Comparison of ENCODE assay signal across 15 cellular contexts in genomic region chr11:44989831-44990566, GRCh38. TPM values are rescaled to one million over a fixed set of nuclear protein-coding genes. Genes with fewer than 3 reads are reported as not detected.
DNase-seq lines count a peak whose midpoint lies in the region; ATAC-seq, FAIRE-seq and TF ChIP-seq lines count a peak whose summit lies in the region.
"Had no signal": no experiment of that assay in that cellular context is flagged by ENCODE, and none has a peak within 500 bp of the region (broad histone marks: within the 10 kb centered on the region; RNA-seq: fewer than 3 reads in every experiment).

No MANE protein-coding gene starts in this region.

- H3K27me3 Mint-ChIP-seq in astrocyte (ENCODE audit: low read depth, unreplicated experiment) = peaks cover 53% of the 10 kb centered on the region

- intact Hi-C loops in right cardiac atrium (cut with DNase I) = loop anchor here in 2 of 4 donors (5.0 to 10.0 kb wide), 2 partner anchors 95 to 97 kb away; no protein-coding TSS in a partner anchor

- peak; percentile 91 to 93 for ATAC-seq in right cardiac atrium
- ATAC-seq: activated T-helper 17 cell treated with anti-CD3 and anti-CD28 coated beads, Interleukin-2, amount 50 U/mL, for 72 hours; naive thymus-derived CD4-positive, alpha-beta T cell; WTC11 had no signal

- H3K4me1 Mint-ChIP-seq in astrocyte (ENCODE audit: low read depth, unreplicated experiment) = peaks cover 4% of the 10 kb centered on the region
- H3K4me1 Mint-ChIP-seq: activated T-helper 17 cell treated with anti-CD3 and anti-CD28 coated beads, Interleukin-2, amount 50 U/mL, for 72 hours had no signal

- no peak overlapping the region for H3K27ac Mint-ChIP-seq in astrocyte (ENCODE audit: unreplicated experiment)
- H3K27ac Mint-ChIP-seq: activated T-helper 17 cell treated with anti-CD3 and anti-CD28 coated beads, Interleukin-2, amount 50 U/mL, for 72 hours; naive thymus-derived CD4-positive, alpha-beta T cell; WTC11 had no signal

- H3K27me3 ChIP-seq in BLaER1 (no peaks in the 10 kb centered on the region), astrocyte (ENCODE audit: insufficient read depth, low read length) (peaks cover 34% of the 10 kb centered on the region), right cardiac atrium (ENCODE audit: control insufficient read depth, insufficient read depth) (no peaks in the 10 kb centered on the region), hepatocyte (no peaks in the 10 kb centered on the region)
- H3K27me3 ChIP-seq: upper lobe of left lung had no signal

- H3K4me1 ChIP-seq in BLaER1 (peaks cover 36% of the 10 kb centered on the region), astrocyte (ENCODE audit: insufficient read depth, low read length) (no peaks in the 10 kb centered on the region), right cardiac atrium (ENCODE audit: control insufficient read depth, insufficient read depth, low read length) (peaks cover 9% of the 10 kb centered on the region), hepatocyte (ENCODE audit: insufficient read depth) (no peaks in the 10 kb centered on the region)

- H3K9me3 ChIP-seq in BLaER1 (no peaks in the 10 kb centered on the region), astrocyte (ENCODE audit: insufficient read depth, low read depth, low read length) (no peaks in the 10 kb centered on the region), right cardiac atrium (ENCODE audit: control insufficient read depth, low read length) (no peaks in the 10 kb centered on the region), hepatocyte (ENCODE audit: low read depth) (no peaks in the 10 kb centered on the region)
- H3K9me3 ChIP-seq: upper lobe of left lung had no signal

- H3K27ac ChIP-seq in BLaER1 (peak overlapping the region; percentile 12; the same call in 1 of the 2 replicates), astrocyte (ENCODE audit: low read depth, low read length) (no peak overlapping the region), right cardiac atrium (ENCODE audit: low read length) (peak overlapping the region; percentile 73), hepatocyte (no peak overlapping the region)
- H3K27ac ChIP-seq: upper lobe of left lung had no signal

- H3K36me3 ChIP-seq in BLaER1 = no peaks in the 10 kb centered on the region
- H3K36me3 ChIP-seq in astrocyte (ENCODE audit: insufficient read depth, low read length) = no peaks in the 10 kb centered on the region
- H3K36me3 ChIP-seq in hepatocyte (replicated peaks; ENCODE audit: insufficient read depth, low read depth) = no peaks in the 10 kb centered on the region
- H3K36me3 ChIP-seq: upper lobe of left lung had no signal

- no peaks in the 10 kb centered on the region for H3K9me2 ChIP-seq in hepatocyte (replicated peaks; ENCODE audit: insufficient read depth)

- H3K4me3 Mint-ChIP-seq in astrocyte (ENCODE audit: unreplicated experiment) = no peak overlapping the region
- H3K4me3 Mint-ChIP-seq: activated T-helper 17 cell treated with anti-CD3 and anti-CD28 coated beads, Interleukin-2, amount 50 U/mL, for 72 hours; naive thymus-derived CD4-positive, alpha-beta T cell; WTC11 had no signal

- FAIRE-seq in astrocyte (lab: Jason Lieb, UNC) = no peak
- FAIRE-seq: G401.6 had no signal

- DNase-seq in NCI-H2029 (lab: John Stamatoyannopoulos, UW) = peak; percentile 68
- no peak for DNase-seq in astrocyte (ENCODE audit: low read depth)
- DNase-seq in right cardiac atrium = peak; percentile 87 to 95 (median 94)
- DNase-seq in hepatocyte (ENCODE audit: low spot score) = no peak
- DNase-seq in OCI-M2 (lab: John Stamatoyannopoulos, UW; ENCODE audit: unreplicated experiment) = no peak
- DNase-seq in NCI-H82 (lab: John Stamatoyannopoulos, UW) = no peak
- no peak for DNase-seq in GM20000 (ENCODE audit: low spot score)
- DNase-seq: naive thymus-derived CD4-positive, alpha-beta T cell; NCI-H146; SHP77 treated with DMSO at 0.1 percent for 48 hours; upper lobe of left lung had no signal

- H3K9ac ChIP-seq in BLaER1 (peak overlapping the region; percentile 30; the same call in 1 of the 2 replicates), astrocyte (ENCODE audit: low read length) (no peak overlapping the region)

- no peaks in the 10 kb centered on the region for H3K9me3 Mint-ChIP-seq in astrocyte (ENCODE audit: unreplicated experiment)
- H3K9me3 Mint-ChIP-seq: activated T-helper 17 cell treated with anti-CD3 and anti-CD28 coated beads, Interleukin-2, amount 50 U/mL, for 72 hours; naive thymus-derived CD4-positive, alpha-beta T cell; WTC11 had no signal

- WGBS in right cardiac atrium = 50% methylated on average over 21 of the region's 21 CpGs
- WGBS in hepatocyte (ENCODE audit: low lambda C conversion rate, missing lambda C conversion rate) = 91% methylated on average over 21 of the region's 21 CpGs

- TF ChIP-seq CTCF in astrocyte (IDR thresholded peaks at IDR 0.05; ENCODE audit: insufficient read depth, low read depth, low read length) = no peak
- TF ChIP-seq CTCF in hepatocyte (IDR thresholded peaks at IDR 0.05; ENCODE audit: poor library complexity) = no peak
- no peak for TF ChIP-seq CTCF in GM20000 (IDR thresholded peaks at IDR 0.05; ENCODE audit: extremely low read depth, missing control alignments)

- H4K20me1 ChIP-seq in BLaER1 (no peaks in the 10 kb centered on the region), astrocyte (ENCODE audit: insufficient read depth, low read length) (no peaks in the 10 kb centered on the region), hepatocyte (ENCODE audit: insufficient read depth, poor library complexity, severe bottlenecking) (no peaks in the 10 kb centered on the region)

- H2AFZ ChIP-seq in astrocyte (ENCODE audit: low read depth, low read length) = peak overlapping the region; percentile 37
- H2AFZ ChIP-seq in hepatocyte = no peak overlapping the region

- H3K36me3 Mint-ChIP-seq in astrocyte (ENCODE audit: low read depth, unreplicated experiment) = no peaks in the 10 kb centered on the region
- H3K36me3 Mint-ChIP-seq: naive thymus-derived CD4-positive, alpha-beta T cell; WTC11 had no signal

- H3K4me2 ChIP-seq in BLaER1 (peak overlapping the region; percentile 60), astrocyte (ENCODE audit: low read length) (no peak overlapping the region), hepatocyte (no peak overlapping the region)

- no peaks in the 10 kb centered on the region for H3K79me2 ChIP-seq in astrocyte (ENCODE audit: insufficient read depth, low read length)
- H3K79me2 ChIP-seq in hepatocyte = no peaks in the 10 kb centered on the region

- H3K4me3 ChIP-seq in BLaER1 (no peak overlapping the region), astrocyte (ENCODE audit: insufficient read depth, low read depth, low read length) (no peak overlapping the region), right cardiac atrium (ENCODE audit: low read length) (no peak overlapping the region), hepatocyte (no peak overlapping the region)
- H3K4me3 ChIP-seq: upper lobe of left lung had no signal

RNA-seq across cellular contexts. Expression of gene TP53I11, which starts 39.3 kb away (rescaled TPM):
- total RNA-seq in astrocyte (96.8 and 101 TPM in 2 replicates), right cardiac atrium (100 to 1,000 TPM in 1 of 4 donors, 10 to 100 TPM in 3; 50.9 to 105 (median 83.1) TPM), hepatocyte (11.2 and 15.4 TPM in 2 replicates)
- polyA plus RNA-seq in right cardiac atrium (81.2 TPM), hepatocyte (41.8 and 51.7 TPM in 2 replicates)

Comparison
In these comparisons a context has a peak if more than half of its experiments do, and no peak if none do; other contexts are left out.
1. H3K27ac ChIP-seq: peak in BLaER1 (single experiment) and right cardiac atrium (single experiment); none in astrocyte (single experiment) and hepatocyte (single experiment).
2. DNase-seq: peak in NCI-H2029 (single experiment) and right cardiac atrium (3 of 3); none in astrocyte (single experiment), hepatocyte (single experiment), OCI-M2 (single experiment), NCI-H82 (single experiment) and GM20000 (single experiment).